In the genomic region with DNA sequence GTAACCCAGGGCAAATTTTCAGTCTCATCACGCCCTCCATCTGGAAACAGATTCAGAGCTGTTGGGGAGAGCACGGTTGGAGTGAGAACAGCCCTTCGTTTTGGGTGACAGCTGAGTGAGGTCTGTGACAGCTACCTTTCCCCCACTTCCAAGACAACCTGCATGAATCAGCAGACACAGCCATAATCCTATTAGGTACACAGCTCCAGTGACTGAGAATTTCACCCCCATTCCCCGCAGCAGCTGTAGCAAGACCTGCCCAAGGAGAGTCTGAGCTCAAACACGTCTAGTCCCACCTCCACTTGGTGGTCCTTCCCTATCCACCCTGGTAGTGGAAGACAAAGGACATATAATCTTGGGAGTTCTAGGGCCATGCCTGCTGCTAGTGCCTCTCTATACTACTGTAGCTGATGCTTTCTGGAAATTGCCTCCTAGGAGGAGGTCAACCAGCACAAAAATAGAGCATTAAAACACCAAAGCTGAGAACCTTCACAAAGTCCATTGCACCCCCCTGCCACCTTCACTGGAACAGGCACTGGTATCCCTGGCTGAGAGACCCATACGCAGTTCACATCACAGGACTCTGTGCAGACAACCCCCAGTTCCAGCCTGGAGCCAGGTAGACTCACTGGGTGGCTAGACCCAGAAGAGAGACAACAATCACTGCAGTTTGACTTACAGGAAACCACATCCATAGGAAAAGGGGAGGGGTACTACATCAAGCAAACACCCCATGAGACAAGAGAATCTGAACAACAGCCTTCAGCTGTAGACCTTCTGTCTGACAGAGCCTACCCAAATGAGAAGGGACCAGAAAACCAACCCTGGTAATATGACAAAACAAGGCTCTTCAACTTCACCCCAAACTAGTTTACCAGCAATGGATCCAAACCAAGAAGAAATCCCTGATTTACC, we compare ENCODE assay signal across 21 cellular contexts.
DNase-seq lines count a peak whose midpoint lies in the region; ATAC-seq and TF ChIP-seq lines count a peak whose summit lies in the region.
"Had no signal": no experiment of that assay in that cellular context is flagged by ENCODE, and none has a peak within 500 bp of the region (broad histone marks: within the 10 kb centered on the region; RNA-seq: fewer than 3 reads in every experiment).

No MANE protein-coding gene starts in this region.

- H3K79me2 ChIP-seq in neural progenitor cell (ENCODE audit: low read depth): no peaks in the 10 kb centered on the region
- H3K79me2 ChIP-seq in mesendoderm (ENCODE audit: control insufficient read depth, insufficient read depth, low read length): no peaks in the 10 kb centered on the region

- DNase-seq in activated CD4-positive, alpha-beta T cell treated with anti-CD3 and anti-CD28 coated beads, Interleukin-2, amount 10 ng/mL, durations not matched to agents 24 days and 14 days: no peak
- DNase-seq in activated CD4-positive, alpha-beta T cell treated with anti-CD3 and anti-CD28 coated beads for 48 hours: no peak
- DNase-seq in Jurkat, Clone E6-1 (ENCODE audit: low read depth, low spot score): peak; percentile 55
- no peak for DNase-seq in neural progenitor cell (ENCODE audit: low spot score)
- no peak for DNase-seq in HUDEP-2 (lab: John Stamatoyannopoulos, UW; ENCODE audit: unreplicated experiment in 76 of 76)
- DNase-seq in mesendoderm: no peak
- DNase-seq in NCI-H1694 treated with DMSO at 0.1 percent for 48 hours (lab: John Stamatoyannopoulos, UW): no peak
- DNase-seq: 8988T, Calu3, H7, HFFc6, NCI-H1417 treated with DMSO at 0.1 percent for 48 hours, NCI-H2029, NCI-H446, NCI-H748 treated with DMSO at 0.1 percent for 48 hours, RPMI8226, SHP77 treated with DMSO at 0.1 percent for 48 hours had no signal

- H2AFZ ChIP-seq in neural progenitor cell (replicated peaks): peak overlapping the region; percentile 73

- WGBS in mesendoderm (ENCODE audit: extremely low coverage, insufficient coverage, low lambda C conversion rate): no CpG with 5 or more reads among the region's 6 CpGs

- H3K9me3 Mint-ChIP-seq in activated CD4-positive, alpha-beta T cell treated with anti-CD3 and anti-CD28 coated beads, Interleukin-2, amount 10 ng/mL, durations not matched to agents 24 days and 14 days: peaks cover 54% of the 10 kb centered on the region
- peaks cover 11% of the 10 kb centered on the region for H3K9me3 Mint-ChIP-seq in activated T-helper 17 cell treated with anti-CD3 and anti-CD28 coated beads, Interleukin-2, amount 50 U/mL, for 72 hours
- H3K9me3 Mint-ChIP-seq in neural progenitor cell: no peaks in the 10 kb centered on the region
- H3K9me3 Mint-ChIP-seq: HFFc6 had no signal

- peak overlapping the region; percentile 38 for H3K27ac Mint-ChIP-seq in activated CD4-positive, alpha-beta T cell treated with anti-CD3 and anti-CD28 coated beads, Interleukin-2, amount 10 ng/mL, durations not matched to agents 24 days and 14 days
- H3K27ac Mint-ChIP-seq in activated T-helper 17 cell treated with anti-CD3 and anti-CD28 coated beads, Interleukin-2, amount 50 U/mL, for 72 hours: peak overlapping the region; percentile 18
- no peak overlapping the region for H3K27ac Mint-ChIP-seq in neural progenitor cell
- H3K27ac Mint-ChIP-seq: B cell, HFFc6 had no signal

- H3K27ac ChIP-seq in neural progenitor cell (no peak overlapping the region), mesendoderm (ENCODE audit: low read depth, low read length) (no peak overlapping the region)
- H3K27ac ChIP-seq: KMS-11 had no signal

- H3K9ac ChIP-seq in neural progenitor cell (no peak overlapping the region), mesendoderm (ENCODE audit: low read length) (no peak overlapping the region)
- H3K9ac ChIP-seq: KMS-11 had no signal

- no peak for TF ChIP-seq CTCF in neural progenitor cell (IDR thresholded peaks at IDR 0.05)

- H3K27me3 ChIP-seq in neural progenitor cell (no peaks in the 10 kb centered on the region), mesendoderm (ENCODE audit: insufficient read depth, low read length, poor library complexity) (no peaks in the 10 kb centered on the region)

- H3K4me3 Mint-ChIP-seq in activated CD4-positive, alpha-beta T cell treated with anti-CD3 and anti-CD28 coated beads, Interleukin-2, amount 10 ng/mL, durations not matched to agents 24 days and 14 days: no peak overlapping the region
- peak overlapping the region; percentile 18 for H3K4me3 Mint-ChIP-seq in activated T-helper 17 cell treated with anti-CD3 and anti-CD28 coated beads, Interleukin-2, amount 50 U/mL, for 72 hours
- no peak overlapping the region for H3K4me3 Mint-ChIP-seq in neural progenitor cell
- H3K4me3 Mint-ChIP-seq: B cell, HFFc6 had no signal

- no peaks in the 10 kb centered on the region for H4K20me1 ChIP-seq in neural progenitor cell (ENCODE audit: low read depth)

- H2BK15ac ChIP-seq in mesendoderm (replicated peaks; ENCODE audit: low read depth): no peak overlapping the region

- no peak overlapping the region for H2BK5ac ChIP-seq in mesendoderm (ENCODE audit: low read length)

- no peaks in the 10 kb centered on the region for H3K27me3 Mint-ChIP-seq in activated CD4-positive, alpha-beta T cell treated with anti-CD3 and anti-CD28 coated beads, Interleukin-2, amount 10 ng/mL, durations not matched to agents 24 days and 14 days
- H3K27me3 Mint-ChIP-seq in activated T-helper 17 cell treated with anti-CD3 and anti-CD28 coated beads, Interleukin-2, amount 50 U/mL, for 72 hours: no peaks in the 10 kb centered on the region
- no peaks in the 10 kb centered on the region for H3K27me3 Mint-ChIP-seq in neural progenitor cell (ENCODE audit: insufficient read depth, low read depth)
- H3K27me3 Mint-ChIP-seq: B cell had no signal

- intact Hi-C loops in activated CD4-positive, alpha-beta T cell treated with anti-CD3 and anti-CD28 coated beads, Interleukin-2, amount 10 ng/mL, durations not matched to agents 24 days and 14 days (cut with micrococcal nuclease): no loop called here

- no peak overlapping the region for H3K23ac ChIP-seq in mesendoderm (ENCODE audit: low read length)

- no peak overlapping the region for H3K4ac ChIP-seq in mesendoderm (ENCODE audit: low read depth, low read length)

- no peak overlapping the region for H3K18ac ChIP-seq in mesendoderm (ENCODE audit: low read length)

- H4K5ac ChIP-seq in mesendoderm (ENCODE audit: low read length): no peak overlapping the region

- H3K4me1 Mint-ChIP-seq in activated CD4-positive, alpha-beta T cell treated with anti-CD3 and anti-CD28 coated beads, Interleukin-2, amount 10 ng/mL, durations not matched to agents 24 days and 14 days: peaks cover 14% of the 10 kb centered on the region
- peaks cover 12% of the 10 kb centered on the region for H3K4me1 Mint-ChIP-seq in activated T-helper 17 cell treated with anti-CD3 and anti-CD28 coated beads, Interleukin-2, amount 50 U/mL, for 72 hours
- peaks cover 11% of the 10 kb centered on the region for H3K4me1 Mint-ChIP-seq in neural progenitor cell

- H3F3A ChIP-seq in neural progenitor cell (ENCODE audit: low read depth): no peaks in the 10 kb centered on the region

- H3K56ac ChIP-seq in mesendoderm (ENCODE audit: low read length): no peak overlapping the region

- H3K36me3 ChIP-seq in neural progenitor cell: no peaks in the 10 kb centered on the region
- no peaks in the 10 kb centered on the region for H3K36me3 ChIP-seq in mesendoderm (ENCODE audit: control insufficient read depth, insufficient read depth, low read length)

- H3K4me2 ChIP-seq in neural progenitor cell (no peak overlapping the region), mesendoderm (ENCODE audit: low read length) (no peak overlapping the region)
- H3K4me2 ChIP-seq: KMS-11 had no signal

- ATAC-seq in activated T-helper 17 cell treated with anti-CD3 and anti-CD28 coated beads, Interleukin-2, amount 50 U/mL, for 72 hours (replicated peaks): no peak
- ATAC-seq: SK-N-SH treated with all-trans-retinoic acid at 6 μM for 48 hours had no signal

- no peak overlapping the region for H3K4me3 ChIP-seq in Jurkat, Clone E6-1 (ENCODE audit: low read length)
- H3K4me3 ChIP-seq in neural progenitor cell (no peak overlapping the region), mesendoderm (ENCODE audit: low read length) (no peak overlapping the region)

- H3K79me1 ChIP-seq in mesendoderm (ENCODE audit: low read length): no peaks in the 10 kb centered on the region

- no peak overlapping the region for H2AK5ac ChIP-seq in mesendoderm (ENCODE audit: low read length)

- no peak overlapping the region for H2BK120ac ChIP-seq in mesendoderm (ENCODE audit: low read depth, low read length)

- no peaks in the 10 kb centered on the region for H3K9me3 ChIP-seq in neural progenitor cell (ENCODE audit: low read depth)

- H3K4me1 ChIP-seq in neural progenitor cell (peaks cover 12% of the 10 kb centered on the region), mesendoderm (ENCODE audit: control insufficient read depth, low read depth, low read length) (no peaks in the 10 kb centered on the region)

- H4K8ac ChIP-seq in mesendoderm (ENCODE audit: low read depth, low read length): no peak overlapping the region

- H3K36me3 Mint-ChIP-seq in activated CD4-positive, alpha-beta T cell treated with anti-CD3 and anti-CD28 coated beads, Interleukin-2, amount 10 ng/mL, durations not matched to agents 24 days and 14 days (ENCODE audit: low read depth): peaks cover 15% of the 10 kb centered on the region
- no peaks in the 10 kb centered on the region for H3K36me3 Mint-ChIP-seq in activated T-helper 17 cell treated with anti-CD3 and anti-CD28 coated beads, Interleukin-2, amount 50 U/mL, for 72 hours (ENCODE audit: low read depth)
- no peaks in the 10 kb centered on the region for H3K36me3 Mint-ChIP-seq in neural progenitor cell
